ENCODE assay signal across 8 cellular contexts in genomic region chr6:90219168-90219985, GRCh38.
DNase-seq lines count a peak whose midpoint lies in the region; ATAC-seq and TF ChIP-seq lines count a peak whose summit lies in the region.

No MANE protein-coding gene starts in this region.

- H3K27ac ChIP-seq in CD8-positive, alpha-beta memory T cell (ENCODE audit: low read depth, low read length): peak overlapping the region; percentile 38
- H3K27ac ChIP-seq in KOPT-K1 (ENCODE audit: low read depth, low read length, poor library complexity, severe bottlenecking): peak overlapping the region; percentile 76
- H3K27ac ChIP-seq in VCaP: peak overlapping the region; percentile 93
- H3K27ac ChIP-seq in heart right ventricle: peak overlapping the region; percentile 66 to 96 (median 88)

- CTCF ChIA-PET in CD8-positive, alpha-beta memory T cell (lab: Charles Lee): no interaction called here
- CTCF ChIA-PET in activated CD8-positive, alpha-beta memory T cell treated with anti-CD3 and anti-CD28 coated beads, Interleukin-2, amount 10 ng/mL, durations not matched to agents 7 days and 5 days (lab: Charles Lee): interaction anchor here (1.0 to 2.6 kb wide), 6 partner anchors 10 to 297 kb away, joined by 3 to 6 read pairs (median 3); no protein-coding TSS in a partner anchor

- peaks cover 8 to 18% (median 9%) of the 10 kb centered on the region in 3 donors for H3K4me1 Mint-ChIP-seq in CD8-positive, alpha-beta memory T cell
- peaks cover 9% of the 10 kb centered on the region for H3K4me1 Mint-ChIP-seq in activated CD8-positive, alpha-beta memory T cell treated with anti-CD3 and anti-CD28 coated beads, Interleukin-2, amount 10 ng/mL, durations not matched to agents 7 days and 5 days

- no peak for TF ChIP-seq CTCF in VCaP (conservative IDR thresholded peaks at IDR 0.05)
- TF ChIP-seq CTCF in heart right ventricle (IDR thresholded peaks at IDR 0.05): no peak

- H3K9me3 Mint-ChIP-seq in CD8-positive, alpha-beta memory T cell: peaks cover 0 to 13% (median 11%) of the 10 kb centered on the region in 5 donors
- peaks cover 11% of the 10 kb centered on the region for H3K9me3 Mint-ChIP-seq in activated CD8-positive, alpha-beta memory T cell treated with anti-CD3 and anti-CD28 coated beads, Interleukin-2, amount 10 ng/mL, durations not matched to agents 7 days and 5 days (ENCODE audit: low read depth)

- H3K4me1 ChIP-seq in CD8-positive, alpha-beta memory T cell (ENCODE audit: insufficient read depth, low read length): peaks cover 76% of the 10 kb centered on the region
- H3K4me1 ChIP-seq in heart right ventricle: peaks cover 6 to 54% (median 34%) of the 10 kb centered on the region in 9 donors

- H3K9me3 ChIP-seq in CD8-positive, alpha-beta memory T cell (ENCODE audit: low read length): no peaks in the 10 kb centered on the region
- peaks cover 15% of the 10 kb centered on the region for H3K9me3 ChIP-seq in KOPT-K1 (ENCODE audit: insufficient read depth, low read length, poor library complexity, severe bottlenecking)
- H3K9me3 ChIP-seq in heart right ventricle: peaks cover 0 to 18% (median 0%) of the 10 kb centered on the region in 11 donors

- intact Hi-C loops in heart right ventricle (cut with DNase I): loop anchor here in 7 of 10 donors (2.0 to 10.0 kb wide), 11 partner anchors 37 to 245 kb away; partner anchors contain the start of gene BACH2 (in 5 of the 7)
- intact Hi-C loops in sciatic nerve (cut with DNase I): no loop called here

- peak overlapping the region; percentile 28 for H3K4me3 ChIP-seq in CD8-positive, alpha-beta memory T cell (ENCODE audit: low read length)
- H3K4me3 ChIP-seq in heart right ventricle: peak overlapping the region in 9 of 10 donors; percentile 4 to 51 (median 37)

- POLR2A ChIA-PET in CD8-positive, alpha-beta memory T cell (lab: Charles Lee): no interaction called here

- H3K36me3 ChIP-seq in CD8-positive, alpha-beta memory T cell (ENCODE audit: insufficient read depth, low read length): no peaks in the 10 kb centered on the region
- H3K36me3 ChIP-seq in KOPT-K1 (ENCODE audit: insufficient read depth, low read length): no peaks in the 10 kb centered on the region
- H3K36me3 ChIP-seq in heart right ventricle: no peaks in the 10 kb centered on the region

- no peak overlapping the region for H3K27ac Mint-ChIP-seq in CD8-positive, alpha-beta memory T cell
- H3K27ac Mint-ChIP-seq in activated CD8-positive, alpha-beta memory T cell treated with anti-CD3 and anti-CD28 coated beads, Interleukin-2, amount 10 ng/mL, durations not matched to agents 7 days and 5 days: no peak overlapping the region

- peaks cover 6 to 13% (median 9%) of the 10 kb centered on the region in 3 donors for H3K36me3 Mint-ChIP-seq in CD8-positive, alpha-beta memory T cell
- H3K36me3 Mint-ChIP-seq in activated CD8-positive, alpha-beta memory T cell treated with anti-CD3 and anti-CD28 coated beads, Interleukin-2, amount 10 ng/mL, durations not matched to agents 7 days and 5 days: peaks cover 20% of the 10 kb centered on the region

- peak in 1 of 5 donors; percentile 38 for DNase-seq in CD8-positive, alpha-beta memory T cell
- DNase-seq in heart right ventricle (peak in 1 of 2 donors; percentile 59), sciatic nerve (ENCODE audit: low spot score) (no peak), SIG-M5 (lab: John Stamatoyannopoulos, UW) (no peak)
- no peak for DNase-seq in activated CD8-positive, alpha-beta memory T cell treated with anti-CD3 and anti-CD28 coated beads, Interleukin-2, amount 10 ng/mL, durations not matched to agents 7 days and 5 days
- DNase-seq in stimulated activated CD8-positive, alpha-beta memory T cell treated with anti-CD3 and anti-CD28 coated beads, Interleukin-4, amount 100 ng/mL, for 48 hours: no peak

- no peak overlapping the region for H3K4me3 Mint-ChIP-seq in CD8-positive, alpha-beta memory T cell
- H3K4me3 Mint-ChIP-seq in activated CD8-positive, alpha-beta memory T cell treated with anti-CD3 and anti-CD28 coated beads, Interleukin-2, amount 10 ng/mL, durations not matched to agents 7 days and 5 days: no peak overlapping the region

- 29 to 36% methylated on average over 14 of the region's 14 CpGs for WGBS in heart right ventricle, 2 donors

- peak; percentile 46 to 79 (median 70) for ATAC-seq in heart right ventricle
- ATAC-seq in sciatic nerve: peak; percentile 66
- no peak for ATAC-seq in activated CD8-positive, alpha-beta memory T cell treated with anti-CD3 and anti-CD28 coated beads, Interleukin-2, amount 10 ng/mL, durations not matched to agents 7 days and 5 days

- H3K27me3 Mint-ChIP-seq in CD8-positive, alpha-beta memory T cell: peaks cover 0 to 2% of the 10 kb centered on the region in 2 donors
- no peaks in the 10 kb centered on the region for H3K27me3 Mint-ChIP-seq in activated CD8-positive, alpha-beta memory T cell treated with anti-CD3 and anti-CD28 coated beads, Interleukin-2, amount 10 ng/mL, durations not matched to agents 7 days and 5 days

- no peaks in the 10 kb centered on the region for H3K27me3 ChIP-seq in CD8-positive, alpha-beta memory T cell (ENCODE audit: insufficient read depth, low read length, poor library complexity, severe bottlenecking)
- H3K27me3 ChIP-seq in heart right ventricle: no peaks in the 10 kb centered on the region

Comparison
In these comparisons a context has a peak if more than half of its experiments do, and no peak if none do; other contexts are left out.
1. H3K27ac ChIP-seq: peak in every context shown above with its lines; median percentile 93 in VCaP; 88 in heart right ventricle; 76 in KOPT-K1; 38 in CD8-positive, alpha-beta memory T cell.